Comparison of ENCODE assay signal across 9 cellular contexts in genomic region chr3:120506828-120507774, GRCh38. TPM values are rescaled to one million over a fixed set of nuclear protein-coding genes. Genes with fewer than 3 reads are reported as not detected.
DNase-seq lines count a peak whose midpoint lies in the region; ATAC-seq and TF ChIP-seq lines count a peak whose summit lies in the region.
"Had no signal": no experiment of that assay in that cellular context is flagged by ENCODE, and none has a peak within 500 bp of the region (broad histone marks: within the 10 kb centered on the region; RNA-seq: fewer than 3 reads in every experiment).

No MANE protein-coding gene starts in this region.

- H3K27ac Mint-ChIP-seq in Calu3 (ENCODE audit: unreplicated experiment) (peak overlapping the region; percentile 57), nephron (peak overlapping the region; percentile 17 to 61 (median 61))
- H3K27ac Mint-ChIP-seq: memory B cell had no signal

- peak overlapping the region; percentile 16 for H3K4me3 Mint-ChIP-seq in Calu3 (ENCODE audit: low read depth, unreplicated experiment)
- no peak overlapping the region for H3K4me3 Mint-ChIP-seq in nephron
- H3K4me3 Mint-ChIP-seq: memory B cell had no signal

- TF ChIP-seq CTCF in Calu3 (IDR thresholded peaks at IDR 0.05; ENCODE audit: unreplicated experiment) (peak; percentile 41), epithelial cell of esophagus (IDR thresholded peaks at IDR 0.05; ENCODE audit: insufficient read depth, low read depth, low read length, missing control alignments) (peak; percentile 66), nephron (IDR thresholded peaks at IDR 0.05; ENCODE audit: unreplicated experiment in 3 of 3) (peak; percentile 57 to 71 (median 65))

- DNase-seq in Calu3 (peak; percentile 45), HCEC 1CT (peak; percentile 61), OCI-M2 (lab: John Stamatoyannopoulos, UW; ENCODE audit: unreplicated experiment) (peak; percentile 2), epithelial cell of esophagus (ENCODE audit: low read depth) (peak; percentile 77), NCI-H1048 (lab: John Stamatoyannopoulos, UW) (no peak)
- DNase-seq in stimulated activated CD4-positive, alpha-beta T cell treated with anti-CD3 and anti-CD28 coated beads, Interleukin-12 subunit alpha, Interleukin-12 subunit beta, amount 100 ng/mL, for 4 hours, result no peak

- CTCF ChIA-PET in Calu3 (lab: Charles Lee), result interaction anchor here (0.5 to 1.6 kb wide), 4 partner anchors 12 to 262 kb away, joined by 3 to 7 read pairs (median 5); no protein-coding TSS in a partner anchor

- H3K27me3 Mint-ChIP-seq in Calu3 (ENCODE audit: unreplicated experiment) (no peaks in the 10 kb centered on the region), nephron (ENCODE audit: low read depth) (no peaks in the 10 kb centered on the region)

- H3K36me3 Mint-ChIP-seq in Calu3 (ENCODE audit: insufficient read depth, unreplicated experiment), result no peaks in the 10 kb centered on the region
- peaks cover 3% of the 10 kb centered on the region for H3K36me3 Mint-ChIP-seq in nephron (ENCODE audit: low read depth)
- H3K36me3 Mint-ChIP-seq: memory B cell had no signal

- H3K4me3 ChIP-seq in epithelial cell of esophagus (ENCODE audit: low read length), result no peak overlapping the region

- H3K9me3 Mint-ChIP-seq in Calu3 (ENCODE audit: low read depth, unreplicated experiment) (no peaks in the 10 kb centered on the region), nephron (peaks cover 8% of the 10 kb centered on the region)

- no peak for ATAC-seq in HG03457 (IDR thresholded peaks at IDR 0.05; ENCODE audit: unreplicated experiment)

- BruUV-seq in Calu3 (replicated peaks; lab: Mats Ljungman, UMichigan), result no TSS peak

- intact Hi-C loops in Calu3 (cut with micrococcal nuclease; ENCODE audit: unreplicated experiment), result loop anchor here (1.0 to 5.0 kb wide), 4 partner anchors 52 to 265 kb away; partner anchors contain the start of gene FSTL1

- H3K4me1 Mint-ChIP-seq in Calu3 (ENCODE audit: low read depth, unreplicated experiment) (peaks cover 19% of the 10 kb centered on the region), nephron (peaks cover 17% of the 10 kb centered on the region)

RNA-seq across cellular contexts. Expression of gene FSTL1, which starts 56.3 kb away (rescaled TPM):
- 10.0 and 18.5 TPM in 2 replicates for total RNA-seq in Calu3 (2022)

Comparison
In these comparisons a context has a peak if more than half of its experiments do, and no peak if none do; other contexts are left out.
1. DNase-seq: peak in Calu3 (single experiment), HCEC 1CT (single experiment), OCI-M2 (single experiment) and epithelial cell of esophagus (single experiment); none in NCI-H1048 (single experiment) and stimulated activated CD4-positive, alpha-beta T cell treated with anti-CD3 and anti-CD28 coated beads, Interleukin-12 subunit alpha, Interleukin-12 subunit beta, amount 100 ng/mL, for 4 hours (single experiment).
2. Peak in every context shown above with its lines, with median percentiles within 50 percentile points of each other: CTCF ChIP-seq.